In genomic region chr2:86143926-86144685, GRCh38 we compare ENCODE assay signal across 18 cellular contexts. TPM values are rescaled to one million over a fixed set of nuclear protein-coding genes. Genes with fewer than 3 reads are reported as not detected.
DNase-seq lines count a peak whose midpoint lies in the region; ATAC-seq, FAIRE-seq and TF ChIP-seq lines count a peak whose summit lies in the region.
"Had no signal": no experiment of that assay in that cellular context is flagged by ENCODE, and none has a peak within 500 bp of the region (broad histone marks: within the 10 kb centered on the region; RNA-seq: fewer than 3 reads in every experiment).

No MANE protein-coding gene starts in this region.

- H3K36me3 ChIP-seq in K562 (ENCODE audit: control insufficient read depth, insufficient read depth, low read length) = peaks cover 91% of the 10 kb centered on the region
- peaks cover 31 to 51% of the 10 kb centered on the region in 2 experiments for H3K36me3 ChIP-seq in trophoblast cell (ENCODE audit: control insufficient read depth in 1 of 2, insufficient read depth in 2 of 2, low read length in 2 of 2)

- no peaks in the 10 kb centered on the region for H3K9me1 ChIP-seq in K562 (ENCODE audit: control insufficient read depth, insufficient read depth, low read length)

- H2AFZ ChIP-seq in K562 (ENCODE audit: low read depth, low read length) (no peak overlapping the region), trophoblast cell (ENCODE audit: insufficient read depth, low read length, poor library complexity) (no peak overlapping the region)

- TF ChIP-seq POLR2A in K562 (conservative IDR thresholded peaks at IDR 0.05) = 0 out of 2 replicates have a peak, but pooled peaks have one; percentile 28

- H3K4me1 ChIP-seq in K562 (replicated peaks in 1 of 2; ENCODE audit: control insufficient read depth in 2 of 2, insufficient read depth in 2 of 2, low read length in 2 of 2) (no peaks in the 10 kb centered on the region), trophoblast cell (ENCODE audit: control insufficient read depth in 1 of 2, insufficient read depth in 2 of 2, low read length in 2 of 2) (no peaks in the 10 kb centered on the region)
- H3K4me1 ChIP-seq: ascending aorta, pancreas had no signal

- H3K4me3 ChIP-seq in HL-60 (replicated peaks; ENCODE audit: insufficient read depth, low read length) = no peak overlapping the region
- H3K4me3 ChIP-seq in K562 = no peak overlapping the region
- H3K4me3 ChIP-seq in trophoblast cell (ENCODE audit: low read depth, low read length) = no peak overlapping the region
- H3K4me3 ChIP-seq: ascending aorta, pancreas, thoracic aorta had no signal

- no peaks in the 10 kb centered on the region for H3K27me3 Mint-ChIP-seq in activated T-cell treated with anti-CD3 and anti-CD28 coated beads, Interleukin-2, amount 50 U/mL, for 72 hours (ENCODE audit: low read depth)

- no peak overlapping the region for H3K4ac ChIP-seq in trophoblast cell (ENCODE audit: low read depth, low read length)

- H3K9me3 Mint-ChIP-seq in activated T-cell treated with anti-CD3 and anti-CD28 coated beads, Interleukin-2, amount 50 U/mL, for 72 hours = no peaks in the 10 kb centered on the region
- H3K9me3 Mint-ChIP-seq: H9 had no signal

- no peaks in the 10 kb centered on the region for H3K79me1 ChIP-seq in trophoblast cell (ENCODE audit: low read length)

- H2BK12ac ChIP-seq in trophoblast cell (ENCODE audit: low read length) = no peak overlapping the region

- POLR2A ChIA-PET in K562 (lab: Yijun Ruan, JAX) = interaction anchor here (1.0 to 1.2 kb wide), 4 partner anchors 13 to 51 kb away, joined by 3 to 5 read pairs (median 3); partner anchors contain the start of gene IMMT

- no peak for ATAC-seq in activated T-cell treated with anti-CD3 and anti-CD28 coated beads, Interleukin-2, amount 50 U/mL, for 72 hours (replicated peaks in 1 of 2)
- ATAC-seq in K562 (no peak; the same call in 2 of the 3 replicates), GM18511 (IDR thresholded peaks at IDR 0.05; ENCODE audit: unreplicated experiment) (no peak), GM18907 (IDR thresholded peaks at IDR 0.05; ENCODE audit: unreplicated experiment) (no peak)
- ATAC-seq: pancreas, sciatic nerve had no signal

- H3K4me3 Mint-ChIP-seq in activated T-cell treated with anti-CD3 and anti-CD28 coated beads, Interleukin-2, amount 50 U/mL, for 72 hours = no peak overlapping the region
- H3K4me3 Mint-ChIP-seq: H9 had no signal

- H3K9me3 ChIP-seq in K562 (replicated peaks; ENCODE audit: control insufficient read depth, insufficient read depth, low read depth, low read length) (no peaks in the 10 kb centered on the region), trophoblast cell (ENCODE audit: insufficient read depth, low read depth, low read length) (no peaks in the 10 kb centered on the region)
- H3K9me3 ChIP-seq: ascending aorta, pancreas, thoracic aorta had no signal

- no peak overlapping the region for H4K12ac ChIP-seq in trophoblast cell (ENCODE audit: low read depth, low read length)

- no peak overlapping the region for H2BK120ac ChIP-seq in trophoblast cell (ENCODE audit: insufficient read depth, low read length, poor library complexity)

- peak; percentile 19 for FAIRE-seq in K562 (lab: Jason Lieb, UNC)
- FAIRE-seq: pancreas had no signal

- no peak for TF ChIP-seq RAD21 in K562 (CRISPR knock-in tag; conservative IDR thresholded peaks at IDR 0.05 in 1 of 2, IDR thresholded peaks at IDR 0.05 in 1 of 2)

- no peaks in the 10 kb centered on the region for H4K20me1 ChIP-seq in K562 (replicated peaks; ENCODE audit: control insufficient read depth, insufficient read depth, low read length)

- peaks cover 9% of the 10 kb centered on the region for H3K4me1 Mint-ChIP-seq in activated T-cell treated with anti-CD3 and anti-CD28 coated beads, Interleukin-2, amount 50 U/mL, for 72 hours (ENCODE audit: low read depth)

- H3K4me2 ChIP-seq in K562 (ENCODE audit: insufficient read depth, low read length) (no peak overlapping the region), trophoblast cell (ENCODE audit: low read length) (no peak overlapping the region)

- CTCF ChIA-PET in K562 (lab: Yijun Ruan, JAX; ENCODE audit: low intra/inter-chr PET ratio) = no interaction called here

- no peak overlapping the region for H2BK5ac ChIP-seq in trophoblast cell (ENCODE audit: low read depth, low read length, poor library complexity)

- H2AK5ac ChIP-seq in trophoblast cell (ENCODE audit: low read length) = no peak overlapping the region

- no peak overlapping the region for H3K14ac ChIP-seq in trophoblast cell (ENCODE audit: low read length)

- no peak for DNase-seq in activated T-cell treated with anti-CD3 and anti-CD28 coated beads, Interleukin-2, amount 50 U/mL, for 72 hours
- DNase-seq in activated T-cell treated with anti-CD3 and anti-CD28 coated beads, Interleukin-2, amount 50 U/mL, for 48 hours = no peak
- DNase-seq in HL-60 (ENCODE audit: low read depth in 1 of 2, low spot score in 1 of 2) = no peak
- DNase-seq in K562 (ENCODE audit: extremely low read depth in 1 of 4, low spot score in 3 of 4) = no peak
- DNase-seq in trophoblast cell = no peak
- no peak for DNase-seq in stimulated activated CD8-positive, alpha-beta memory T cell treated with anti-CD3 and anti-CD28 coated beads, Interleukin-4, amount 100 ng/mL, for 48 hours
- DNase-seq: activated CD8-positive, alpha-beta memory T cell treated with anti-CD3 and anti-CD28 coated beads, Interleukin-2, amount 50 U/mL, for 4 hours; activated gamma-delta T cell treated with Interleukin-2 at 50 U/mL for 16 hours; DMS79; H9; NCI-H1417; NCI-H2107; pancreas had no signal

- peaks cover 17 to 41% of the 10 kb centered on the region in 2 donors for H3K36me3 Mint-ChIP-seq in activated T-cell treated with anti-CD3 and anti-CD28 coated beads, Interleukin-2, amount 50 U/mL, for 72 hours (ENCODE audit: insufficient read depth in 2 of 2)

- no peaks in the 10 kb centered on the region for H3K79me2 ChIP-seq in K562 (ENCODE audit: control insufficient read depth, insufficient read depth, low read length)
- H3K79me2 ChIP-seq in trophoblast cell (ENCODE audit: control insufficient read depth, insufficient read depth, low read length, poor library complexity) = no peaks in the 10 kb centered on the region

- 0 out of 2 replicates have a peak overlapping the region, but pooled peaks have one; percentile 22 for H3K27ac ChIP-seq in HL-60 (replicated peaks)
- H3K27ac ChIP-seq in K562 (ENCODE audit: extremely low read depth, low read depth, low read length) = no peak overlapping the region
- no peak overlapping the region for H3K27ac ChIP-seq in trophoblast cell (ENCODE audit: low read depth, low read length)
- H3K27ac ChIP-seq: ascending aorta, pancreas, thoracic aorta had no signal

- TF ChIP-seq CTCF in HL-60 (IDR thresholded peaks at IDR 0.05; ENCODE audit: insufficient read depth, low read length) (no peak), K562 (IDR thresholded peaks at IDR 0.05 in 2 of 3, conservative IDR thresholded peaks at IDR 0.05 in 1 of 3; ENCODE audit: insufficient read depth in 2 of 3, low read depth in 1 of 3, low read length in 3 of 3) (no peak)

- WGBS in K562 (ENCODE audit: insufficient coverage, low coverage, missing lambda C conversion rate) = 91% methylated on average over 14 of the region's 14 CpGs
- WGBS in trophoblast cell (ENCODE audit: extremely low coverage, insufficient coverage, insufficient read length) = no CpG with 5 or more reads among the region's 14 CpGs

- intact Hi-C loops in K562 (cut with micrococcal nuclease) = no loop called here

- no peak overlapping the region for H3K9ac ChIP-seq in K562 (ENCODE audit: insufficient read depth in 1 of 2, low read depth in 2 of 2, low read length in 2 of 2)
- H3K9ac ChIP-seq in trophoblast cell (ENCODE audit: low read length) = peak overlapping the region; percentile 58

- H3K23ac ChIP-seq in trophoblast cell (ENCODE audit: low read length) = no peak overlapping the region

- peak overlapping the region; percentile 57 for H3K27ac Mint-ChIP-seq in activated T-cell treated with anti-CD3 and anti-CD28 coated beads, Interleukin-2, amount 50 U/mL, for 72 hours

- in situ Hi-C loops in K562 (cut with MboI) = no loop called here

- H4K8ac ChIP-seq in trophoblast cell (ENCODE audit: low read depth, low read length) = no peak overlapping the region

- TF ChIP-seq EP300 in K562 (IDR thresholded peaks at IDR 0.05; ENCODE audit: low read length) = no peak

- H4K91ac ChIP-seq in trophoblast cell (ENCODE audit: low read depth, low read length) = no peak overlapping the region

- BruUV-seq in K562 (replicated peaks; lab: Mats Ljungman, UMichigan) = TSS peak; percentile 72

- H3K27me3 ChIP-seq in HL-60 (ENCODE audit: insufficient read depth, poor library complexity, severe bottlenecking) (no peaks in the 10 kb centered on the region), K562 (ENCODE audit: control insufficient read depth in 2 of 2, insufficient read depth in 2 of 2, low read length in 2 of 2) (no peaks in the 10 kb centered on the region), trophoblast cell (ENCODE audit: insufficient read depth, low read length) (no peaks in the 10 kb centered on the region)
- H3K27me3 ChIP-seq: ascending aorta, pancreas had no signal

- no peak overlapping the region for H3K18ac ChIP-seq in trophoblast cell (ENCODE audit: low read length)

RNA-seq across cellular contexts. Expression of gene PTCD3, which starts 38.1 kb away (rescaled TPM):
- 100 to 1,000 TPM; 155 to 181 TPM for total RNA-seq in activated T-cell treated with anti-CD3 and anti-CD28 coated beads, Interleukin-2, amount 50 U/mL, for 72 hours
- total RNA-seq in K562 (2011; cell fraction: chromatin; rRNA removed; ENCODE audit: low replicate concordance) = 420 and 873 TPM in 2 replicates
- total RNA-seq in K562 (2011; cell fraction: nucleolus; rRNA removed) = 222 and 276 TPM in 2 replicates
- total RNA-seq in K562 (2011; cell fraction: nucleoplasm; rRNA removed) = 323 and 328 TPM in 2 replicates
- total RNA-seq in K562 (2014; rRNA removed) = 122 and 131 TPM in 2 replicates
- 222 and 238 TPM in 2 replicates for total RNA-seq in K562 (2014; rRNA removed; fragmentation: Illumina TruSeq; extraction: Trizol)
- total RNA-seq in K562 (2015; rRNA removed; fragmentation: Illumina TruSeq; extraction: Trizol) = 220 and 225 TPM in 2 replicates
- 172 and 177 TPM in 2 replicates for total RNA-seq in K562 (2021)
- 122 and 241 TPM in 2 replicates for polyA plus RNA-seq in K562 (2011; rRNA removed)
- 32.2 and 38.8 TPM in 2 replicates for polyA plus RNA-seq in K562 (2011; cell fraction: cytosol; rRNA removed)
- polyA plus RNA-seq in K562 (2011; cell fraction: nucleus; rRNA removed) = 408 and 456 TPM in 2 replicates
- 63.2 and 72.9 TPM in 2 replicates for polyA plus RNA-seq in K562 (2012)
- polyA plus RNA-seq in K562 (2014; fragmentation: Illumina TruSeq; extraction: Trizol) = 152 and 176 TPM in 2 replicates
- polyA plus RNA-seq in K562 (2014; fragmentation: Nextera tagmentation; extraction: Ambion mirVana) = 100 to 1,000 TPM in 1 of 2 experiments, 10 to 100 TPM in 1; 65.2 to 116 TPM
- polyA plus RNA-seq in K562 (2014; rRNA removed) = 139 and 163 TPM in 2 replicates
- polyA minus RNA-seq in K562 (2011; rRNA and poly(A)+ RNA removed) = 340 and 367 TPM in 2 replicates
- polyA minus RNA-seq in K562 (2011; cell fraction: cytosol; rRNA and poly(A)+ RNA removed) = 64.4 and 96.0 TPM in 2 replicates
- 967 and 986 TPM in 2 replicates for polyA minus RNA-seq in K562 (2011; cell fraction: nucleus; rRNA and poly(A)+ RNA removed)
- polyA plus RNA-seq in trophoblast cell (2013) = 50.1 and 50.9 TPM in 2 replicates

RNA-seq across cellular contexts. Expression of gene POLR1A, which starts 38.4 kb away (rescaled TPM):
- total RNA-seq in activated T-cell treated with anti-CD3 and anti-CD28 coated beads, Interleukin-2, amount 50 U/mL, for 72 hours = 10 to 100 TPM; 23.5 to 28.0 TPM
- total RNA-seq in K562 (2011; cell fraction: chromatin; rRNA removed; ENCODE audit: low replicate concordance) = 142 and 172 TPM in 2 replicates
- total RNA-seq in K562 (2011; cell fraction: nucleolus; rRNA removed) = 42.9 and 54.9 TPM in 2 replicates
- total RNA-seq in K562 (2011; cell fraction: nucleoplasm; rRNA removed) = 56.0 and 72.4 TPM in 2 replicates
- total RNA-seq in K562 (2014; rRNA removed) (21.8 and 25.4 TPM in 2 replicates), K562 (2014; rRNA removed; fragmentation: Illumina TruSeq; extraction: Trizol) (33.5 and 34.4 TPM in 2 replicates), K562 (2015; rRNA removed; fragmentation: Illumina TruSeq; extraction: Trizol) (25.0 and 26.0 TPM in 2 replicates), K562 (2021) (62.6 and 72.1 TPM in 2 replicates)
- polyA plus RNA-seq in K562 (2011; rRNA removed) (8.9 and 13.3 TPM in 2 replicates), K562 (2014; fragmentation: Illumina TruSeq; extraction: Trizol) (28.6 and 34.7 TPM in 2 replicates), K562 (2014; fragmentation: Nextera tagmentation; extraction: Ambion mirVana) (1 to 10 TPM; 3.0 to 8.2 TPM), K562 (2014; rRNA removed) (14.1 and 14.7 TPM in 2 replicates)
- 4.9 and 10.6 TPM in 2 replicates for polyA plus RNA-seq in K562 (2011; cell fraction: cytosol; rRNA removed)
- polyA plus RNA-seq in K562 (2011; cell fraction: nucleus; rRNA removed) = 14.6 and 27.4 TPM in 2 replicates
- polyA plus RNA-seq in K562 (2012) = 13.3 and 47.8 TPM in 2 replicates
- polyA minus RNA-seq in K562 (2011; rRNA and poly(A)+ RNA removed) = 25.3 and 41.6 TPM in 2 replicates
- 30.3 and 46.2 TPM in 2 replicates for polyA minus RNA-seq in K562 (2011; cell fraction: cytosol; rRNA and poly(A)+ RNA removed)
- 24.5 and 33.4 TPM in 2 replicates for polyA minus RNA-seq in K562 (2011; cell fraction: nucleus; rRNA and poly(A)+ RNA removed)
- polyA plus RNA-seq in trophoblast cell (2013) = 10.0 and 10.8 TPM in 2 replicates

RNA-seq across cellular contexts. Expression of gene IMMT, which starts 51.2 kb away (rescaled TPM):
- total RNA-seq in activated T-cell treated with anti-CD3 and anti-CD28 coated beads, Interleukin-2, amount 50 U/mL, for 72 hours = 100 to 1,000 TPM; 125 to 138 TPM
- total RNA-seq in K562 (2011; cell fraction: chromatin; rRNA removed; ENCODE audit: low replicate concordance) = 126 and 186 TPM in 2 replicates
- 67.8 and 69.7 TPM in 2 replicates for total RNA-seq in K562 (2011; cell fraction: nucleolus; rRNA removed)
- total RNA-seq in K562 (2011; cell fraction: nucleoplasm; rRNA removed) = 91.2 and 93.2 TPM in 2 replicates
- 117 and 121 TPM in 2 replicates for total RNA-seq in K562 (2014; rRNA removed)
- 136 and 150 TPM in 2 replicates for total RNA-seq in K562 (2014; rRNA removed; fragmentation: Illumina TruSeq; extraction: Trizol)
- 113 and 119 TPM in 2 replicates for total RNA-seq in K562 (2015; rRNA removed; fragmentation: Illumina TruSeq; extraction: Trizol)
- 154 and 160 TPM in 2 replicates for total RNA-seq in K562 (2021)
- 84.5 and 140 TPM in 2 replicates for polyA plus RNA-seq in K562 (2011; rRNA removed)
- 58.0 and 63.5 TPM in 2 replicates for polyA plus RNA-seq in K562 (2011; cell fraction: cytosol; rRNA removed)
- 45.7 and 56.5 TPM in 2 replicates for polyA plus RNA-seq in K562 (2011; cell fraction: nucleus; rRNA removed)
- 116 and 117 TPM in 2 replicates for polyA plus RNA-seq in K562 (2012)
- polyA plus RNA-seq in K562 (2014; fragmentation: Illumina TruSeq; extraction: Trizol) = 146 and 184 TPM in 2 replicates
- 100 to 1,000 TPM; 153 to 294 TPM for polyA plus RNA-seq in K562 (2014; fragmentation: Nextera tagmentation; extraction: Ambion mirVana)
- 138 and 150 TPM in 2 replicates for polyA plus RNA-seq in K562 (2014; rRNA removed)
- polyA minus RNA-seq in K562 (2011; rRNA and poly(A)+ RNA removed) = 120 and 149 TPM in 2 replicates
- polyA minus RNA-seq in K562 (2011; cell fraction: cytosol; rRNA and poly(A)+ RNA removed) = 57.3 and 73.7 TPM in 2 replicates
- 37.7 and 46.2 TPM in 2 replicates for polyA minus RNA-seq in K562 (2011; cell fraction: nucleus; rRNA and poly(A)+ RNA removed)
- polyA plus RNA-seq in trophoblast cell (2013) = 71.2 and 73.5 TPM in 2 replicates

RNA-seq across cellular contexts. Expression of gene MRPL35, which starts 55.2 kb away (rescaled TPM):
- 10 to 100 TPM; 53.6 to 73.0 TPM for total RNA-seq in activated T-cell treated with anti-CD3 and anti-CD28 coated beads, Interleukin-2, amount 50 U/mL, for 72 hours
- 24.4 and 30.0 TPM in 2 replicates for total RNA-seq in K562 (2011; cell fraction: chromatin; rRNA removed; ENCODE audit: low replicate concordance)
- total RNA-seq in K562 (2011; cell fraction: nucleolus; rRNA removed) = 37.7 and 42.0 TPM in 2 replicates
- total RNA-seq in K562 (2011; cell fraction: nucleoplasm; rRNA removed) = 29.3 and 30.0 TPM in 2 replicates
- total RNA-seq in K562 (2014; rRNA removed) (85.5 and 118 TPM in 2 replicates), K562 (2014; rRNA removed; fragmentation: Illumina TruSeq; extraction: Trizol) (210 and 223 TPM in 2 replicates), K562 (2015; rRNA removed; fragmentation: Illumina TruSeq; extraction: Trizol) (156 and 159 TPM in 2 replicates), K562 (2021) (100 and 120 TPM in 2 replicates)
- polyA plus RNA-seq in K562 (2011; rRNA removed) (159 and 254 TPM in 2 replicates), K562 (2014; fragmentation: Illumina TruSeq; extraction: Trizol) (233 and 247 TPM in 2 replicates), K562 (2014; fragmentation: Nextera tagmentation; extraction: Ambion mirVana) (100 to 1,000 TPM; 166 to 180 TPM), K562 (2014; rRNA removed) (229 and 236 TPM in 2 replicates)
- polyA plus RNA-seq in K562 (2011; cell fraction: cytosol; rRNA removed) = 140 and 222 TPM in 2 replicates
- polyA plus RNA-seq in K562 (2011; cell fraction: nucleus; rRNA removed) = 80.2 and 83.9 TPM in 2 replicates
- polyA plus RNA-seq in K562 (2012) = 79.4 and 107 TPM in 2 replicates
- 52.6 and 74.0 TPM in 2 replicates for polyA minus RNA-seq in K562 (2011; rRNA and poly(A)+ RNA removed)
- 36.0 and 50.0 TPM in 2 replicates for polyA minus RNA-seq in K562 (2011; cell fraction: cytosol; rRNA and poly(A)+ RNA removed)
- 21.9 and 31.7 TPM in 2 replicates for polyA minus RNA-seq in K562 (2011; cell fraction: nucleus; rRNA and poly(A)+ RNA removed)
- polyA plus RNA-seq in trophoblast cell (2013) = 24.7 and 26.3 TPM in 2 replicates
